1 cellular context compared by ENCODE assay signal in genomic region chrX:154547245-154548027, GRCh38.
TF ChIP-seq lines count a peak whose summit lies in the region.

Gene IKBKG, plus strand, starts transcription at chrX:154547620. Its CDS starts 4,383 bp downstream, at chrX:154552003.

TF ChIP-seq in GM12878, 131 proteins besides CTCF, POLR2A, EP300 and RAD21 (continued from another document and continues in another):
- TF ChIP-seq E4F1 (IDR thresholded peaks at IDR 0.05; ENCODE audit: borderline replicate concordance, partially characterized antibody) (peak; percentile 66), KDM1A (IDR thresholded peaks at IDR 0.05; ENCODE audit: borderline replicate concordance) (no peak), PBX3 (IDR thresholded peaks at IDR 0.05; ENCODE audit: insufficient replicate concordance, low read depth, low read length) (peak; percentile 27), SMAD5 (IDR thresholded peaks at IDR 0.05; ENCODE audit: low read depth) (no peak), MEF2A (IDR thresholded peaks at IDR 0.05; ENCODE audit: insufficient read depth, low read depth, low read length) (no peak), ZNF207 (IDR thresholded peaks at IDR 0.05; ENCODE audit: borderline replicate concordance) (no peak; the same call in 1 of the 2 replicates), ZZZ3 (IDR thresholded peaks at IDR 0.05; ENCODE audit: control insufficient read depth, insufficient read length, low read depth) (no peak), GATAD2B (conservative IDR thresholded peaks at IDR 0.05; ENCODE audit: low read depth) (peak; percentile 63), IKZF2 (IDR thresholded peaks at IDR 0.05) (peak in 1 of 2 experiments; percentile 50), NFXL1 (IDR thresholded peaks at IDR 0.05; ENCODE audit: borderline replicate concordance) (no peak), NRF1 (conservative IDR thresholded peaks at IDR 0.05; ENCODE audit: low read depth, low read length) (no peak), MLLT1 (IDR thresholded peaks at IDR 0.05) (peak; percentile 46; the same call in 1 of the 2 replicates), EGR1 (IDR thresholded peaks at IDR 0.05; ENCODE audit: borderline replicate concordance in 1 of 2, low read depth in 2 of 2, low read length in 2 of 2) (peak in 1 of 2 experiments; percentile 69; a peak in 2 of 3 replicates), BRCA1 (IDR thresholded peaks at IDR 0.05; ENCODE audit: low read depth, low read length) (no peak), WRNIP1 (IDR thresholded peaks at IDR 0.05; ENCODE audit: borderline replicate concordance, low read depth, low read length) (no peak), ZSCAN29 (IDR thresholded peaks at IDR 0.05) (no peak), FOXK2 (IDR thresholded peaks at IDR 0.05) (peak; percentile 19; the same call in 1 of the 2 replicates), POU2F2 (IDR thresholded peaks at IDR 0.05; ENCODE audit: borderline replicate concordance, low read depth, low read length) (0 out of 3 replicates have a peak, but pooled peaks have one; percentile 11), CEBPZ (IDR thresholded peaks at IDR 0.05; ENCODE audit: low read depth, low read length) (no peak), SREBF1 (IDR thresholded peaks at IDR 0.05; ENCODE audit: low read length) (no peak), TAF1 (IDR thresholded peaks at IDR 0.05; ENCODE audit: borderline replicate concordance, low read depth, low read length) (peak; percentile 52; the same call in 1 of the 2 replicates), TCF7 (IDR thresholded peaks at IDR 0.05; ENCODE audit: borderline replicate concordance) (no peak), EZH2 (IDR thresholded peaks at IDR 0.05; ENCODE audit: borderline replicate concordance, control insufficient read depth, low read depth, low read length) (no peak), JUNB (IDR thresholded peaks at IDR 0.05) (no peak), RELB (IDR thresholded peaks at IDR 0.05; ENCODE audit: low read depth) (peak; percentile 75; the same call in 1 of the 2 replicates), HCFC1 (IDR thresholded peaks at IDR 0.05; ENCODE audit: low read length) (peak; percentile 52), NR2C1 (IDR thresholded peaks at IDR 0.05) (peak; percentile 96), PAX5 (IDR thresholded peaks at IDR 0.05; ENCODE audit: borderline replicate concordance, low read depth, low read length) (peak; percentile 72; the same call in 1 of the 2 replicates), RUNX3 (IDR thresholded peaks at IDR 0.05; ENCODE audit: low read length) (peak; percentile 73), KLF5 (IDR thresholded peaks at IDR 0.05; ENCODE audit: partially characterized antibody) (no peak), TCF12 (IDR thresholded peaks at IDR 0.05; ENCODE audit: low read depth, low read length) (0 out of 2 replicates have a peak, but pooled peaks have one; percentile 11)
- TF ChIP-seq, protein P1, sequence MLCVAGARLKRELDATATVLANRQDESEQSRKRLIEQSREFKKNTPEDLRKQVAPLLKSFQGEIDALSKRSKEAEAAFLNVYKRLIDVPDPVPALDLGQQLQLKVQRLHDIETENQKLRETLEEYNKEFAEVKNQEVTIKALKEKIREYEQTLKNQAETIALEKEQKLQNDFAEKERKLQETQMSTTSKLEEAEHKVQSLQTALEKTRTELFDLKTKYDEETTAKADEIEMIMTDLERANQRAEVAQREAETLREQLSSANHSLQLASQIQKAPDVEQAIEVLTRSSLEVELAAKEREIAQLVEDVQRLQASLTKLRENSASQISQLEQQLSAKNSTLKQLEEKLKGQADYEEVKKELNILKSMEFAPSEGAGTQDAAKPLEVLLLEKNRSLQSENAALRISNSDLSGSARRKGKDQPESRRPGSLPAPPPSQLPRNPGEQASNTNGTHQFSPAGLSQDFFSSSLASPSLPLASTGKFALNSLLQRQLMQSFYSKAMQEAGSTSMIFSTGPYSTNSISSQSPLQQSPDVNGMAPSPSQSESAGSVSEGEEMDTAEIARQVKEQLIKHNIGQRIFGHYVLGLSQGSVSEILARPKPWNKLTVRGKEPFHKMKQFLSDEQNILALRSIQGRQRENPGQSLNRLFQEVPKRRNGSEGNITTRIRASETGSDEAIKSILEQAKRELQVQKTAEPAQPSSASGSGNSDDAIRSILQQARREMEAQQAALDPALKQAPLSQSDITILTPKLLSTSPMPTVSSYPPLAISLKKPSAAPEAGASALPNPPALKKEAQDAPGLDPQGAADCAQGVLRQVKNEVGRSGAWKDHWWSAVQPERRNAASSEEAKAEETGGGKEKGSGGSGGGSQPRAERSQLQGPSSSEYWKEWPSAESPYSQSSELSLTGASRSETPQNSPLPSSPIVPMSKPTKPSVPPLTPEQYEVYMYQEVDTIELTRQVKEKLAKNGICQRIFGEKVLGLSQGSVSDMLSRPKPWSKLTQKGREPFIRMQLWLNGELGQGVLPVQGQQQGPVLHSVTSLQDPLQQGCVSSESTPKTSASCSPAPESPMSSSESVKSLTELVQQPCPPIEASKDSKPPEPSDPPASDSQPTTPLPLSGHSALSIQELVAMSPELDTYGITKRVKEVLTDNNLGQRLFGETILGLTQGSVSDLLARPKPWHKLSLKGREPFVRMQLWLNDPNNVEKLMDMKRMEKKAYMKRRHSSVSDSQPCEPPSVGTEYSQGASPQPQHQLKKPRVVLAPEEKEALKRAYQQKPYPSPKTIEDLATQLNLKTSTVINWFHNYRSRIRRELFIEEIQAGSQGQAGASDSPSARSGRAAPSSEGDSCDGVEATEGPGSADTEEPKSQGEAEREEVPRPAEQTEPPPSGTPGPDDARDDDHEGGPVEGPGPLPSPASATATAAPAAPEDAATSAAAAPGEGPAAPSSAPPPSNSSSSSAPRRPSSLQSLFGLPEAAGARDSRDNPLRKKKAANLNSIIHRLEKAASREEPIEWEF (IDR thresholded peaks at IDR 0.05; ENCODE audit: insufficient replicate concordance, low read depth, low read length): no peak
- TF ChIP-seq, protein P2, sequence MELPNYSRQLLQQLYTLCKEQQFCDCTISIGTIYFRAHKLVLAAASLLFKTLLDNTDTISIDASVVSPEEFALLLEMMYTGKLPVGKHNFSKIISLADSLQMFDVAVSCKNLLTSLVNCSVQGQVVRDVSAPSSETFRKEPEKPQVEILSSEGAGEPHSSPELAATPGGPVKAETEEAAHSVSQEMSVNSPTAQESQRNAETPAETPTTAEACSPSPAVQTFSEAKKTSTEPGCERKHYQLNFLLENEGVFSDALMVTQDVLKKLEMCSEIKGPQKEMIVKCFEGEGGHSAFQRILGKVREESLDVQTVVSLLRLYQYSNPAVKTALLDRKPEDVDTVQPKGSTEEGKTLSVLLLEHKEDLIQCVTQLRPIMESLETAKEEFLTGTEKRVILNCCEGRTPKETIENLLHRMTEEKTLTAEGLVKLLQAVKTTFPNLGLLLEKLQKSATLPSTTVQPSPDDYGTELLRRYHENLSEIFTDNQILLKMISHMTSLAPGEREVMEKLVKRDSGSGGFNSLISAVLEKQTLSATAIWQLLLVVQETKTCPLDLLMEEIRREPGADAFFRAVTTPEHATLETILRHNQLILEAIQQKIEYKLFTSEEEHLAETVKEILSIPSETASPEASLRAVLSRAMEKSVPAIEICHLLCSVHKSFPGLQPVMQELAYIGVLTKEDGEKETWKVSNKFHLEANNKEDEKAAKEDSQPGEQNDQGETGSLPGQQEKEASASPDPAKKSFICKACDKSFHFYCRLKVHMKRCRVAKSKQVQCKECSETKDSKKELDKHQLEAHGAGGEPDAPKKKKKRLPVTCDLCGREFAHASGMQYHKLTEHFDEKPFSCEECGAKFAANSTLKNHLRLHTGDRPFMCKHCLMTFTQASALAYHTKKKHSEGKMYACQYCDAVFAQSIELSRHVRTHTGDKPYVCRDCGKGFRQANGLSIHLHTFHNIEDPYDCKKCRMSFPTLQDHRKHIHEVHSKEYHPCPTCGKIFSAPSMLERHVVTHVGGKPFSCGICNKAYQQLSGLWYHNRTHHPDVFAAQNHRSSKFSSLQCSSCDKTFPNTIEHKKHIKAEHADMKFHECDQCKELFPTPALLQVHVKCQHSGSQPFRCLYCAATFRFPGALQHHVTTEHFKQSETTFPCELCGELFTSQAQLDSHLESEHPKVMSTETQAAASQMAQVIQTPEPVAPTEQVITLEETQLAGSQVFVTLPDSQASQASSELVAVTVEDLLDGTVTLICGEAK (IDR thresholded peaks at IDR 0.05; ENCODE audit: borderline replicate concordance): peak; percentile 95
- TF ChIP-seq, protein P3, sequence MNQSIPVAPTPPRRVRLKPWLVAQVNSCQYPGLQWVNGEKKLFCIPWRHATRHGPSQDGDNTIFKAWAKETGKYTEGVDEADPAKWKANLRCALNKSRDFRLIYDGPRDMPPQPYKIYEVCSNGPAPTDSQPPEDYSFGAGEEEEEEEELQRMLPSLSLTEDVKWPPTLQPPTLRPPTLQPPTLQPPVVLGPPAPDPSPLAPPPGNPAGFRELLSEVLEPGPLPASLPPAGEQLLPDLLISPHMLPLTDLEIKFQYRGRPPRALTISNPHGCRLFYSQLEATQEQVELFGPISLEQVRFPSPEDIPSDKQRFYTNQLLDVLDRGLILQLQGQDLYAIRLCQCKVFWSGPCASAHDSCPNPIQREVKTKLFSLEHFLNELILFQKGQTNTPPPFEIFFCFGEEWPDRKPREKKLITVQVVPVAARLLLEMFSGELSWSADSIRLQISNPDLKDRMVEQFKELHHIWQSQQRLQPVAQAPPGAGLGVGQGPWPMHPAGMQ (IDR thresholded peaks at IDR 0.05; ENCODE audit: borderline replicate concordance): no peak
